Comparison of ENCODE assay signal across 10 cellular contexts in the genomic region with DNA sequence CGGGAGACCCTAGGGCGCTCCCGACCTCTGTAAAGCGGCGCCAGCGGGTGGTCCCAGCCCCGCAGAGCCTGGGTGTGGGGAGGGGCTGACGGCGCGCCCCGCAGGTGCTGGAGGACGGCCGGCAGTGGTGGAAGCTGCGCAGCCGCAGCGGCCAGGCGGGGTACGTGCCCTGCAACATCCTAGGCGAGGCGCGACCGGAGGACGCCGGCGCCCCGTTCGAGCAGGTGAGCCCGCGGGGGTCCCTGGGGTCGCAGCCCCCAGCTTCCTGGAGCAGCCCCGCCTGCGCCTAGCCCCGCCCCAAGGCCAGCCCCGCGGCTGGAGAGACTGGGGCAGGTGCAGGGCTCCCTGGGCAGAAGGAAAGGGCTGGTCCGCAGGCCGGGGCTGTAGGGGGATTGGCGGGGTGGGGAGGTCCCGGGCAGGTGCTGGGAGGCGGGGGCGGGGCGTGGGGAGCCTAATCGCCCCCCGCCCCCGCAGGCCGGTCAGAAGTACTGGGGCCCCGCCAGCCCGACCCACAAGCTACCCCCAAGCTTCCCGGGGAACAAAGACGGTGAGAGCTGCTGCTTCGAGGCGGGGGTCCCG. TPM values are rescaled to one million over a fixed set of nuclear protein-coding genes. Genes with fewer than 3 reads are reported as not detected.
A peak's percentile ranks its signal among the peaks of the same experiment; 100 is the strongest.
DNase-seq lines count a peak whose midpoint lies in the region; ATAC-seq and TF ChIP-seq lines count a peak whose summit lies in the region.
"Had no signal": no experiment of that assay in that cellular context is flagged by ENCODE, and none has a peak within 500 bp of the region (broad histone marks: within the 10 kb centered on the region; RNA-seq: fewer than 3 reads in every experiment).

No MANE protein-coding gene starts in this region.

- H3K27me3 ChIP-seq in esophagus muscularis mucosa (peaks cover 10 to 86% (median 45%) of the 10 kb centered on the region in 4 donors), stomach (peaks cover 0 to 89% (median 40%) of the 10 kb centered on the region in 3 donors)

- intact Hi-C loops in esophagus muscularis mucosa (cut with DNase I) (no loop called here), stomach (cut with DNase I; ENCODE audit: low total_unique reads) (loop anchor here (10.0 kb wide), 1 partner anchor 61 kb away; no protein-coding TSS in a partner anchor)

- H3K27ac ChIP-seq in esophagus muscularis mucosa (replicated peaks in 1 of 4) (no peak overlapping the region), stomach (peak overlapping the region; percentile 49 to 80 (median 70))

- H3K4me1 ChIP-seq in esophagus muscularis mucosa (peaks cover 31 to 65% (median 56%) of the 10 kb centered on the region in 4 donors), stomach (peaks cover 42 to 82% (median 59%) of the 10 kb centered on the region in 4 donors)

- no peak for ATAC-seq in HG03354 (IDR thresholded peaks at IDR 0.05; ENCODE audit: poor library complexity, severe bottlenecking, unreplicated experiment)
- ATAC-seq: HCT116 had no signal

- H3K36me3 ChIP-seq in esophagus muscularis mucosa (no peaks in the 10 kb centered on the region), stomach (peaks cover 3 to 34% (median 25%) of the 10 kb centered on the region in 4 donors)

- H3K4me3 ChIP-seq in esophagus muscularis mucosa (peak overlapping the region; percentile 40 to 52 (median 43)), stomach (peak overlapping the region; percentile 25 to 41 (median 32))

- DNase-seq in activated gamma-delta T cell treated with Interleukin-2 at 50 U/mL for 16 hours = peak; percentile 8
- DNase-seq in activated gamma-delta T cell (lab: John Stamatoyannopoulos, UW) = no peak
- peak; percentile 79 for DNase-seq in NCI-H748 (lab: John Stamatoyannopoulos, UW; ENCODE audit: unreplicated experiment)
- DNase-seq in esophagus muscularis mucosa (ENCODE audit: extremely low spot score) = no peak
- no peak for DNase-seq in stomach
- DNase-seq in NCI-H2029 treated with DMSO at 0.1 percent for 48 hours (lab: John Stamatoyannopoulos, UW) = no peak
- no peak for DNase-seq in SIG-M5 (lab: John Stamatoyannopoulos, UW)
- DNase-seq: DND-41 had no signal

- 12% methylated on average over 6 of the region's 53 CpGs for WGBS in esophagus muscularis mucosa
- WGBS in stomach, 5 donors = 7 to 13% (median 13%) methylated on average over 18 to 53 of the region's 53 CpGs

- no peaks in the 10 kb centered on the region for H3K9me3 ChIP-seq in esophagus muscularis mucosa
- H3K9me3 ChIP-seq in stomach = no peaks in the 10 kb centered on the region

- no peak for TF ChIP-seq POLR2A in esophagus muscularis mucosa (IDR thresholded peaks at IDR 0.05; ENCODE audit: low read depth)
- TF ChIP-seq POLR2A in stomach (IDR thresholded peaks at IDR 0.05) = no peak

- TF ChIP-seq EP300 in esophagus muscularis mucosa (IDR thresholded peaks at IDR 0.05) = no peak
- no peak for TF ChIP-seq EP300 in stomach (IDR thresholded peaks at IDR 0.05)

- TF ChIP-seq CTCF in esophagus muscularis mucosa (IDR thresholded peaks at IDR 0.05) (no peak), stomach (IDR thresholded peaks at IDR 0.05) (no peak)

RNA-seq across cellular contexts. Expression of gene EPS8L2, which starts 19.7 kb away (rescaled TPM):
- total RNA-seq in esophagus muscularis mucosa = 10 to 100 TPM in 3 of 4 donors, 1 to 10 TPM in 1; 5.6 to 31.6 (median 24.9) TPM
- total RNA-seq in stomach = 100 to 1,000 TPM in 4 of 5 donors, 10 to 100 TPM in 1; 45.0 to 617 (median 306) TPM
- 100 to 1,000 TPM in 1 of 3 donors, 10 to 100 TPM in 2; 91.5 to 190 (median 96.2) TPM for polyA plus RNA-seq in stomach

RNA-seq across cellular contexts. Expression of gene TALDO1, which starts 21.6 kb away (rescaled TPM):
- total RNA-seq in esophagus muscularis mucosa (100 to 1,000 TPM; 168 to 231 (median 186) TPM), stomach (100 to 1,000 TPM in 4 of 5 donors, 10 to 100 TPM in 1; 85.9 to 258 (median 175) TPM)
- polyA plus RNA-seq in stomach = 100 to 1,000 TPM; 139 to 214 (median 208) TPM

RNA-seq across cellular contexts. Expression of gene TMEM80, which starts 30.1 kb away (rescaled TPM):
- total RNA-seq in esophagus muscularis mucosa (10 to 100 TPM; 27.4 to 55.2 (median 39.6) TPM), stomach (10 to 100 TPM in 4 of 5 donors, 1 to 10 TPM in 1; 4.9 to 46.5 (median 21.5) TPM)
- polyA plus RNA-seq in stomach = 10 to 100 TPM in 2 of 3 donors, 1 to 10 TPM in 1; 9.0 to 30.8 (median 18.1) TPM

RNA-seq across cellular contexts. Expression of gene DEAF1, which starts 30.7 kb away (rescaled TPM):
- total RNA-seq in esophagus muscularis mucosa (10 to 100 TPM; 24.9 to 57.1 (median 39.4) TPM), stomach (100 to 1,000 TPM in 1 of 5 donors, 10 to 100 TPM in 4; 12.3 to 111 (median 29.4) TPM)
- polyA plus RNA-seq in stomach = 10 to 100 TPM; 41.4 to 51.8 (median 45.1) TPM

RNA-seq across cellular contexts. Expression of gene GATD1, which starts 51.6 kb away (rescaled TPM):
- total RNA-seq in esophagus muscularis mucosa = 10 to 100 TPM; 24.0 to 37.7 (median 28.9) TPM
- total RNA-seq in stomach = 10 to 100 TPM in 4 of 5 donors, 1 to 10 TPM in 1; 9.9 to 68.1 (median 13.4) TPM
- polyA plus RNA-seq in stomach = 10 to 100 TPM; 21.0 to 63.2 (median 24.7) TPM

Comparison
In these comparisons a context has a peak if more than half of its experiments do, and no peak if none do; other contexts are left out.
1. DNase-seq: peak in activated gamma-delta T cell treated with Interleukin-2 at 50 U/mL for 16 hours (single experiment) and NCI-H748 (single experiment); none in activated gamma-delta T cell (single experiment), esophagus muscularis mucosa (single experiment), stomach (single experiment), NCI-H2029 treated with DMSO at 0.1 percent for 48 hours (single experiment) and SIG-M5 (single experiment).
2. H3K27ac ChIP-seq: peak in stomach (5 of 5); none in esophagus muscularis mucosa (0 of 4).